ENCODE assay signal across 23 cellular contexts in the genomic region with DNA sequence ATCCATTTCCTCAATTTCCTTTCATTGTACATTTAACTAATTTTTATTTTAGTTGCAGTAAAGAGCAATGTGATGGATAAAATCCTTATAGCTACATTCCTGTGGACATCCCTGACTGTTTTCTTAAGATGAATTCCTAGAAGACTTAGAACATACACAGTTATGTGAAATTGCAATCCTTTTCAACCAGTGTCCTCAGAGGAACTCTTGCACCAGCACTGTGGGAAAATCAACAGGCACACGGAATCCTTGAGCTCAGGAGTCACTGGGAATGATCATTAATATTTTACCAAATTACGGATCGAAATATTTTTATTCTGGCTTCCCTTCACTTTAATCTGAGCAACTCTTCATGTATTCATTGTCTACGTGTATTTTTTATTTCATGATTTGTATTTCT.
"Had no signal": no experiment of that assay in that cellular context is flagged by ENCODE, and none has a peak within 500 bp of the region (broad histone marks: within the 10 kb centered on the region; RNA-seq: fewer than 3 reads in every experiment).

No MANE protein-coding gene starts in this region.

- ATAC-seq: esophagus mucosa; foreskin keratinocyte; gastroesophageal sphincter; heart left ventricle; left lung; naive thymus-derived CD8-positive, alpha-beta T cell; right cardiac atrium; stimulated activated effector memory CD8-positive, alpha-beta T cell treated with anti-CD3 and anti-CD28 coated beads, Interleukin-12 subunit alpha, Interleukin-12 subunit beta, amount 100 ng/mL, for 72 hours had no signal

- DNase-seq: dorsolateral prefrontal cortex; effector CD4-positive, alpha-beta T cell; foreskin keratinocyte; heart left ventricle; kidney; left lung; mammary epithelial cell; naive thymus-derived CD8-positive, alpha-beta T cell; nephron progenitor cell; right cardiac atrium; sigmoid colon; stimulated activated CD4-positive, alpha-beta T cell treated with anti-CD3 and anti-CD28 coated beads, Interleukin-2, amount 100 ng/mL, for 24 hours; stimulated activated CD4-positive, alpha-beta T cell treated with anti-CD3 and anti-CD28 coated beads, Interleukin-4, amount 100 ng/mL, for 24 hours; stimulated activated naive CD4-positive, alpha-beta T cell treated with Interleukin-2 at 50 U/mL for 16 hours; stomach; thyroid gland; trophoblast cell had no signal

- H3K4me3 ChIP-seq: dorsolateral prefrontal cortex, gastroesophageal sphincter, heart left ventricle, hepatocyte, left lung, prostate gland, sigmoid colon, stomach, thyroid gland, vagina had no signal
